In the genomic region with DNA sequence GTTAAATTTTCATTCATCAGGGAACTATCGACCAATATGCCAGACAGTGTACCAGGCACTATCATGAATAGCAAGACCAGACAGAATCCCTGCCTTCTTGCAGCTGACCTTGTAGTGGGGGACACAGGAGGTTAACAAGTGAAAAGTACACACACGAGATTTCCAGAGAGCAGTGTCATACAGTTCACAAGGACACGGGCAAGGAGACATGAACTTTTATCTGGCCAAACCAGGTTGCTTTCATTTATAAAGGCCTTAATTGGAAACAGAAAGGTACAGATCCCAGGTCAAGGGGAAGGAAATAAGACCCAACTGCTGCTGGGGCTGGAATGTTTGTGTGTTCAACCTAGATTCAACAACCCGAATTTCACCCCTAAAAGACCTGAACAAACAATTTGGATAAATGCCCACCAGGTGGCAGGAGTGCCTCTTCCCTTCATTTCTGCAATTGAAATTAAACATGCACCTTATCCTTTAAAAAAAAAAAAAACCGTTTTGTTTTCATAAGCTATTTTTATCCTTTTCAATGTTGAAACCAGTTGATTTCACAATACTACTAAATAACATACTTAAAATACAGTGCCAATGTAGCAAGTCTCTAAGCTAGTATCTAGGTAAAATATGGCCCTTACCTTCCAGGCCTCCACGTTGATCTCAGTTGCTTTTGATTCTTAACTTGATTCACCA, we compare ENCODE assay signal across 8 cellular contexts.
DNase-seq lines count a peak whose midpoint lies in the region; ATAC-seq and TF ChIP-seq lines count a peak whose summit lies in the region.

No MANE protein-coding gene starts in this region.

- no peak overlapping the region for H3K27ac Mint-ChIP-seq in nephron

- no peak for TF ChIP-seq POLR2A in uterus (IDR thresholded peaks at IDR 0.05)

- no peaks in the 10 kb centered on the region for H3K9me3 ChIP-seq in uterus

- H3K4me1 Mint-ChIP-seq in nephron: no peaks in the 10 kb centered on the region

- TF ChIP-seq CTCF in GM13976 (IDR thresholded peaks at IDR 0.05; ENCODE audit: borderline replicate concordance, control extremely low read depth, extremely low read depth, insufficient read depth, missing control alignments) (peak; percentile 41), nephron (IDR thresholded peaks at IDR 0.05; ENCODE audit: unreplicated experiment in 3 of 3) (peak; percentile 59 to 79 (median 62)), uterus (IDR thresholded peaks at IDR 0.05) (peak; percentile 40 to 61 (median 48))

- no peaks in the 10 kb centered on the region for H3K27me3 Mint-ChIP-seq in nephron (ENCODE audit: low read depth)

- peaks cover 0 to 5% of the 10 kb centered on the region in 2 donors for H3K4me1 ChIP-seq in uterus

- DNase-seq in AG08395 (ENCODE audit: low spot score): peak; percentile 52
- peak; percentile 62 for DNase-seq in GM13976 (ENCODE audit: low spot score)
- DNase-seq in NCI-H2196 (lab: John Stamatoyannopoulos, UW; ENCODE audit: unreplicated experiment): peak; percentile 81
- peak; percentile 52 to 61 for DNase-seq in activated CD4-positive, alpha-beta T cell treated with anti-CD3 and anti-CD28 coated beads, Interleukin-2, amount 50 U/mL, for 48 hours
- peak; percentile 49 to 57 for DNase-seq in uterus

- in situ Hi-C loops in GM13976 (cut with MboI; ENCODE audit: low sequenced_read_pairs, unreplicated experiment): loop anchor here (5.0 to 10.0 kb wide), 2 partner anchors 262 to 400 kb away; no protein-coding TSS in a partner anchor

- no peak overlapping the region for H3K4me3 Mint-ChIP-seq in nephron

- no peak overlapping the region for H3K4me3 ChIP-seq in uterus

- H3K36me3 ChIP-seq in uterus: no peaks in the 10 kb centered on the region

- H3K27ac ChIP-seq in uterus: peak overlapping the region; percentile 43 to 49

- H3K36me3 Mint-ChIP-seq in nephron (ENCODE audit: low read depth): peaks cover 4% of the 10 kb centered on the region

- H3K9me3 Mint-ChIP-seq in nephron: no peaks in the 10 kb centered on the region

- ATAC-seq in esophagus mucosa: peak; percentile 19
- no peak for ATAC-seq in HG02840 (IDR thresholded peaks at IDR 0.05; ENCODE audit: low FRiP score, unreplicated experiment)

- intact Hi-C loops in uterus (cut with DNase I; ENCODE audit: low total_unique reads): loop anchor here (10.0 kb wide), 1 partner anchor 410 kb away; no protein-coding TSS in a partner anchor

- H3K27me3 ChIP-seq in uterus: no peaks in the 10 kb centered on the region
